8 cellular contexts compared by ENCODE assay signal in the genomic region with DNA sequence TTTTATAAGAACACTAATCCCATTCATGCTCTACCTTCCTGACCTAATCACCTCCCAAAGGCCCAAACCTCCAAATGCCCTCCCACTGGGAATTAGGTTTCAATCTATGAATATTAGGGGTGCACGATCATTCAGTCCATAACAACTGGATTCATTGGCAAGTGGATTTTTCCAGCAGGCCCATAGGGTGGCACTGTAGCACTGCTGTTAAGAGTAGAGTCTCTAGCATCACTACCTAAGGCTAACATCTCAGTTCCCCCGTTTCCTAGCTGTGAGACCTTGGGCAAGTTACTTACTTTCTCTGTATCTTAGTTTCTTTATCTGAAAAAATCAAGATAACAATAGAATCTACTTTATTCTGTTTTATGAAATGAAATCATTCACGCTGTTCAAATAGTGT.
DNase-seq lines count a peak whose midpoint lies in the region; ATAC-seq and TF ChIP-seq lines count a peak whose summit lies in the region.

No MANE protein-coding gene starts in this region.

- no peaks in the 10 kb centered on the region for H3K36me3 Mint-ChIP-seq in activated CD8-positive, alpha-beta memory T cell treated with anti-CD3 and anti-CD28 coated beads, Interleukin-2, amount 10 ng/mL, durations not matched to agents 7 days and 5 days

- H3K9me3 Mint-ChIP-seq in activated CD8-positive, alpha-beta memory T cell treated with anti-CD3 and anti-CD28 coated beads, Interleukin-2, amount 10 ng/mL, durations not matched to agents 7 days and 5 days (ENCODE audit: low read depth), result peaks cover 3% of the 10 kb centered on the region

- no peaks in the 10 kb centered on the region for H3K4me1 Mint-ChIP-seq in activated CD8-positive, alpha-beta memory T cell treated with anti-CD3 and anti-CD28 coated beads, Interleukin-2, amount 10 ng/mL, durations not matched to agents 7 days and 5 days

- ATAC-seq in activated CD8-positive, alpha-beta memory T cell treated with anti-CD3 and anti-CD28 coated beads, Interleukin-2, amount 10 ng/mL, durations not matched to agents 7 days and 5 days, result no peak
- ATAC-seq in GM21528 (IDR thresholded peaks at IDR 0.05; ENCODE audit: low FRiP score, unreplicated experiment), result no peak

- CTCF ChIA-PET in activated CD8-positive, alpha-beta memory T cell treated with anti-CD3 and anti-CD28 coated beads, Interleukin-2, amount 10 ng/mL, durations not matched to agents 7 days and 5 days (lab: Charles Lee), result no interaction called here

- no peak overlapping the region for H3K4me3 Mint-ChIP-seq in activated CD8-positive, alpha-beta memory T cell treated with anti-CD3 and anti-CD28 coated beads, Interleukin-2, amount 10 ng/mL, durations not matched to agents 7 days and 5 days

- H3K27ac Mint-ChIP-seq in activated CD8-positive, alpha-beta memory T cell treated with anti-CD3 and anti-CD28 coated beads, Interleukin-2, amount 10 ng/mL, durations not matched to agents 7 days and 5 days, result no peak overlapping the region

- DNase-seq in stimulated activated CD4-positive, alpha-beta T cell treated with anti-CD3 and anti-CD28 coated beads, Interleukin-15, amount 100 ng/mL, for 24 hours, result peak; percentile 1
- no peak for DNase-seq in stimulated activated CD4-positive, alpha-beta T cell treated with anti-CD3 and anti-CD28 coated beads, Interleukin-4, amount 100 ng/mL, for 24 hours
- DNase-seq in NCI-H526 treated with DMSO at 0.1 percent for 48 hours (lab: John Stamatoyannopoulos, UW) (peak; percentile 3), erythroblast (lab: John Stamatoyannopoulos, UW) (peak; percentile 12 to 25), pons (ENCODE audit: low spot score) (peak; percentile 52), GM19238 (ENCODE audit: insufficient read length, low spot score) (no peak)
- DNase-seq in activated CD8-positive, alpha-beta memory T cell treated with anti-CD3 and anti-CD28 coated beads, Interleukin-2, amount 10 ng/mL, durations not matched to agents 7 days and 5 days, result no peak

- H3K27me3 Mint-ChIP-seq in activated CD8-positive, alpha-beta memory T cell treated with anti-CD3 and anti-CD28 coated beads, Interleukin-2, amount 10 ng/mL, durations not matched to agents 7 days and 5 days, result no peaks in the 10 kb centered on the region

- TF ChIP-seq POLR2A in erythroblast (IDR thresholded peaks at IDR 0.05; ENCODE audit: low read length), result no peak

Comparison
In these comparisons a context has a peak if more than half of its experiments do, and no peak if none do; other contexts are left out.
1. DNase-seq: peak in stimulated activated CD4-positive, alpha-beta T cell treated with anti-CD3 and anti-CD28 coated beads, Interleukin-15, amount 100 ng/mL, for 24 hours (single experiment), NCI-H526 treated with DMSO at 0.1 percent for 48 hours (single experiment), erythroblast (2 of 2) and pons (single experiment); none in stimulated activated CD4-positive, alpha-beta T cell treated with anti-CD3 and anti-CD28 coated beads, Interleukin-4, amount 100 ng/mL, for 24 hours (single experiment), activated CD8-positive, alpha-beta memory T cell treated with anti-CD3 and anti-CD28 coated beads, Interleukin-2, amount 10 ng/mL, durations not matched to agents 7 days and 5 days (single experiment) and GM19238 (single experiment).